ENCODE assay signal across 13 cellular contexts in genomic region chr11:72763823-72764222, GRCh38.
"Had no signal": no experiment of that assay in that cellular context is flagged by ENCODE, and none has a peak within 500 bp of the region (broad histone marks: within the 10 kb centered on the region; RNA-seq: fewer than 3 reads in every experiment).

No MANE protein-coding gene starts in this region.

- H3K9me3 Mint-ChIP-seq: stimulated activated naive CD8-positive, alpha-beta T cell treated with anti-CD3 and anti-CD28 coated beads, Interleukin-15, amount 100 ng/mL, for 72 hours had no signal

- H3K27ac ChIP-seq: cardiac muscle cell, left lung had no signal

- H3K27me3 Mint-ChIP-seq: activated naive CD8-positive, alpha-beta T cell; stimulated activated naive CD8-positive, alpha-beta T cell treated with anti-CD3 and anti-CD28 coated beads, Interleukin-15, amount 100 ng/mL, for 72 hours had no signal

- H3K9me3 ChIP-seq: left lung had no signal

- H3K4me3 ChIP-seq: cardiac muscle cell, left lung had no signal

- H3K27me3 ChIP-seq: cardiac muscle cell, left lung had no signal

- DNase-seq: activated CD4-positive, alpha-beta T cell treated with anti-CD3 and anti-CD28 coated beads for 1 hour; activated CD4-positive, alpha-beta T cell treated with anti-CD3 and anti-CD28 coated beads, Interleukin-2, amount 50 U/mL, for 4 hours; dermis blood vessel endothelial cell; erythroblast; foreskin melanocyte; glutamatergic neuron; hypothalamus; stimulated activated naive CD8-positive, alpha-beta T cell treated with anti-CD3 and anti-CD28 coated beads, Interleukin-15, amount 100 ng/mL, for 72 hours; T-helper 1 cell; T-helper 9 cell had no signal

- H3K36me3 ChIP-seq: cardiac muscle cell had no signal

- H3K27ac Mint-ChIP-seq: activated naive CD8-positive, alpha-beta T cell had no signal

- H3K4me3 Mint-ChIP-seq: activated naive CD8-positive, alpha-beta T cell; stimulated activated naive CD8-positive, alpha-beta T cell treated with anti-CD3 and anti-CD28 coated beads, Interleukin-15, amount 100 ng/mL, for 72 hours had no signal
